Comparison of ENCODE assay signal across 12 cellular contexts in the genomic region with DNA sequence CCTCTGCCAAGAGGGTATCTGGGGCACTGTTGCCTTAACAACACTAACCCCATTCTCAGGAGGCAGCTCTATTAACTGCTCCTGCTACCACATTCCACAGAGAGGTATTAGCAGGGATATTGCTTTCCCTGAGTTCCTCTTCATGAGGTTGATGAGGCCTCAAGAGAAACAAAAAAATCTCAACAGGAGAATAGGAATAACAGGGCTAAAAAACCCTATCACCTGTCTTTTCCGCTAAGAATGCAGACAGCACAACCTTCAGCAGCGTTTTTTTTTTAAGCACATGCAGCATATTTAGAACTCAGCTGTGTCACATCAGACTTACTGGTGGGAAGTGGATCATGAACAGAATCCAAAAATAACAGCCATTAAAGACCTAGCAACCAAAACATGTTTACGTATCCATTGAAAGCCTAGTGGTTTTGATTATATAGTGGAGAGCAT. TPM values are rescaled to one million over a fixed set of nuclear protein-coding genes. Genes with fewer than 3 reads are reported as not detected.
DNase-seq lines count a peak whose midpoint lies in the region; ATAC-seq and TF ChIP-seq lines count a peak whose summit lies in the region.
"Had no signal": no experiment of that assay in that cellular context is flagged by ENCODE, and none has a peak within 500 bp of the region (broad histone marks: within the 10 kb centered on the region; RNA-seq: fewer than 3 reads in every experiment).

No MANE protein-coding gene starts in this region.

- peaks cover 9% of the 10 kb centered on the region for H3K4me1 ChIP-seq in ACC112 (ENCODE audit: control insufficient read depth, insufficient read depth, low read length, unreplicated experiment)
- H3K4me1 ChIP-seq in muscle layer of colon (ENCODE audit: insufficient read depth, low read length) = peaks cover 55% of the 10 kb centered on the region

- H3K9ac ChIP-seq in muscle layer of colon (ENCODE audit: low read length) = no peak overlapping the region

- no peaks in the 10 kb centered on the region for H3K9me3 ChIP-seq in muscle layer of colon (ENCODE audit: low read length)
- H3K9me3 ChIP-seq: prostate gland had no signal

- H3K27me3 ChIP-seq in ACC112 (ENCODE audit: insufficient read depth, low read length) (no peaks in the 10 kb centered on the region), muscle layer of colon (ENCODE audit: control insufficient read depth in 1 of 2, insufficient read depth in 2 of 2, low read length in 2 of 2) (no peaks in the 10 kb centered on the region)

- no peak overlapping the region for H3K4me3 Mint-ChIP-seq in endothelial cell (ENCODE audit: unreplicated experiment)
- H3K4me3 Mint-ChIP-seq: stimulated activated memory B cell treated with anti-CD40 and anti-IgM and Interleukin-4, amounts not matched to agents 10 μg/mL and 1 μg/mL and 100 μg/mL, for 72 hours had no signal

- H3K79me2 ChIP-seq in ACC112 (ENCODE audit: control insufficient read depth, insufficient read depth, low read length, unreplicated experiment) = peaks cover 5% of the 10 kb centered on the region

- no peak overlapping the region for H2AFZ ChIP-seq in ACC112 (ENCODE audit: low read length, unreplicated experiment)

- DNase-seq in NAMALWA (ENCODE audit: low spot score) (peak; percentile 84), endothelial cell (ENCODE audit: low spot score) (no peak), NCI-H1436 (lab: John Stamatoyannopoulos, UW) (no peak), hypothalamus (lab: John Stamatoyannopoulos, UW) (no peak)
- DNase-seq: activated CD4-positive, alpha-beta T cell treated with anti-CD3 and anti-CD28 coated beads, Interleukin-2, amount 50 U/mL, for 1 hour had no signal

- no peaks in the 10 kb centered on the region for H3K9me3 Mint-ChIP-seq in endothelial cell (ENCODE audit: unreplicated experiment)
- H3K9me3 Mint-ChIP-seq: stimulated activated memory B cell treated with anti-CD40 and anti-IgM and Interleukin-4, amounts not matched to agents 10 μg/mL and 1 μg/mL and 100 μg/mL, for 72 hours had no signal

- H3K27ac Mint-ChIP-seq in endothelial cell (ENCODE audit: unreplicated experiment) = peak overlapping the region; percentile 52
- H3K27ac Mint-ChIP-seq: stimulated activated memory B cell treated with anti-CD40 and anti-IgM and Interleukin-4, amounts not matched to agents 10 μg/mL and 1 μg/mL and 100 μg/mL, for 72 hours had no signal

- H3K27ac ChIP-seq in ACC112 (ENCODE audit: low read depth, low read length) (peak overlapping the region; percentile 7; the same call in 1 of the 2 replicates), muscle layer of colon (ENCODE audit: low read depth, low read length) (peak overlapping the region; percentile 55)
- H3K27ac ChIP-seq: prostate gland, RWPE1 had no signal

- ATAC-seq in GM18861 (IDR thresholded peaks at IDR 0.05; ENCODE audit: unreplicated experiment) (no peak), GM18502 (IDR thresholded peaks at IDR 0.05; ENCODE audit: poor library complexity, unreplicated experiment) (no peak)
- ATAC-seq: stimulated activated memory B cell treated with anti-CD40 and anti-IgM and Interleukin-4, amounts not matched to agents 10 μg/mL and 1 μg/mL and 100 μg/mL, for 72 hours had no signal

- H3K36me3 Mint-ChIP-seq in endothelial cell (ENCODE audit: low read depth, unreplicated experiment) = peaks cover 7% of the 10 kb centered on the region

- H3K27me3 Mint-ChIP-seq in endothelial cell (ENCODE audit: unreplicated experiment) = peaks cover 3% of the 10 kb centered on the region
- H3K27me3 Mint-ChIP-seq: stimulated activated memory B cell treated with anti-CD40 and anti-IgM and Interleukin-4, amounts not matched to agents 10 μg/mL and 1 μg/mL and 100 μg/mL, for 72 hours had no signal

- peaks cover 60% of the 10 kb centered on the region for H3K4me1 Mint-ChIP-seq in endothelial cell (ENCODE audit: unreplicated experiment)

- no peak for TF ChIP-seq CTCF in endothelial cell (IDR thresholded peaks at IDR 0.05; ENCODE audit: unreplicated experiment)

- H3K4me3 ChIP-seq in ACC112 (ENCODE audit: low read depth, low read length) (no peak overlapping the region), muscle layer of colon (ENCODE audit: low read depth in 1 of 2, low read length in 2 of 2) (peak overlapping the region in 1 of 2 donors; percentile 19)
- H3K4me3 ChIP-seq: prostate gland had no signal

- H3K36me3 ChIP-seq in ACC112 (ENCODE audit: insufficient read depth, low read length) = peaks cover 3% of the 10 kb centered on the region; the same call in 1 of the 2 replicates
- peaks cover 7% of the 10 kb centered on the region for H3K36me3 ChIP-seq in muscle layer of colon (ENCODE audit: insufficient read depth, low read length)
- H3K36me3 ChIP-seq: prostate gland had no signal

RNA-seq across cellular contexts. Expression of a gene that starts 29.2 kb away (rescaled TPM):
- 63.3 TPM for total RNA-seq in endothelial cell (ENCODE audit: unreplicated experiment)
